ENCODE assay signal across 1 cellular context in genomic region chr3:170699158-170700053, GRCh38.
TF ChIP-seq lines count a peak whose summit lies in the region.

No MANE protein-coding gene starts in this region.

TF ChIP-seq in K562, 482 proteins besides CTCF, POLR2A, EP300 and RAD21 (continued from another document and continues in another):
- TF ChIP-seq THRA (IDR thresholded peaks at IDR 0.05) (no peak), POLR2B (IDR thresholded peaks at IDR 0.05; ENCODE audit: low read depth, partially characterized antibody) (peak; percentile 41), NR3C1 (CRISPR knock-in tag; IDR thresholded peaks at IDR 0.05) (no peak), MXI1 (IDR thresholded peaks at IDR 0.05; ENCODE audit: low read depth, low read length) (no peak), ZNF140 (CRISPR knock-in tag; IDR thresholded peaks at IDR 0.05) (no peak), TEAD4 (IDR thresholded peaks at IDR 0.05; ENCODE audit: low read length) (0 out of 2 replicates have a peak, but pooled peaks have one; percentile 22), TEAD4 (CRISPR knock-in tag; IDR thresholded peaks at IDR 0.05; ENCODE audit: borderline replicate concordance) (no peak), MECOM (CRISPR knock-in tag; IDR thresholded peaks at IDR 0.05) (peak; percentile 74; the same call in 1 of the 2 replicates), RERE (CRISPR knock-in tag; IDR thresholded peaks at IDR 0.05; ENCODE audit: borderline replicate concordance) (no peak), CTCFL (IDR thresholded peaks at IDR 0.05; ENCODE audit: borderline replicate concordance, insufficient read depth, low read depth, low read length, poor library complexity, severe bottlenecking) (no peak), MCM5 (IDR thresholded peaks at IDR 0.05; ENCODE audit: low read depth) (no peak), TSC22D4 (tag; IDR thresholded peaks at IDR 0.05) (no peak), ETV5 (CRISPR knock-in tag; IDR thresholded peaks at IDR 0.05; ENCODE audit: low read depth) (no peak), GTF2F1 (IDR thresholded peaks at IDR 0.05; ENCODE audit: low read depth, low read length) (no peak), GTF2B (IDR thresholded peaks at IDR 0.05; ENCODE audit: extremely low read depth, insufficient read length) (no peak), MAZ (CRISPR knock-in tag; conservative IDR thresholded peaks at IDR 0.05 in 1 of 2, IDR thresholded peaks at IDR 0.05 in 1 of 2) (peak in 1 of 2 experiments; percentile 47; a peak in 1 of 4 replicates), ZNF77 (CRISPR knock-in tag; IDR thresholded peaks at IDR 0.05) (no peak), CBX1 (IDR thresholded peaks at IDR 0.05; ENCODE audit: low read depth) (no peak), ZNF239 (CRISPR knock-in tag; IDR thresholded peaks at IDR 0.05) (0 out of 2 replicates have a peak, but pooled peaks have one; percentile 4), FUS (optimal IDR thresholded peaks at IDR 0.05; ENCODE audit: low read depth, low read length) (no peak), CBX5 (IDR thresholded peaks at IDR 0.05; ENCODE audit: borderline replicate concordance, low read depth) (no peak), ELF2 (CRISPR knock-in tag; IDR thresholded peaks at IDR 0.05) (no peak), ZNF347 (CRISPR knock-in tag; IDR thresholded peaks at IDR 0.05; ENCODE audit: low read depth) (no peak), KDM2B (CRISPR knock-in tag; IDR thresholded peaks at IDR 0.05) (no peak), CBFA2T3 (IDR thresholded peaks at IDR 0.05) (peak; percentile 45), PHF21A (IDR thresholded peaks at IDR 0.05; ENCODE audit: borderline replicate concordance, low read depth) (no peak), ARID4B (CRISPR knock-in tag; IDR thresholded peaks at IDR 0.05) (no peak), HES1 (IDR thresholded peaks at IDR 0.05; ENCODE audit: low read depth) (no peak), HBP1 (CRISPR knock-in tag; IDR thresholded peaks at IDR 0.05) (peak; percentile 96), GATA2 (CRISPR knock-in tag; IDR thresholded peaks at IDR 0.05) (no peak), ZNF133 (CRISPR knock-in tag; IDR thresholded peaks at IDR 0.05) (no peak), CEBPG (CRISPR knock-in tag; IDR thresholded peaks at IDR 0.05) (peak; percentile 87), CEBPG (tag; conservative IDR thresholded peaks at IDR 0.05 in 1 of 2, IDR thresholded peaks at IDR 0.05 in 1 of 2) (peak; percentile 94 to 97), HEY1 (CRISPR knock-in tag; IDR thresholded peaks at IDR 0.05; ENCODE audit: borderline replicate concordance) (peak; percentile 58; the same call in 1 of the 2 replicates), DIDO1 (tag; IDR thresholded peaks at IDR 0.05; ENCODE audit: low read depth) (peak; percentile 46; the same call in 1 of the 2 replicates), BCOR (IDR thresholded peaks at IDR 0.05) (no peak), ZNF444 (CRISPR knock-in tag; IDR thresholded peaks at IDR 0.05) (no peak), E2F5 (CRISPR knock-in tag; IDR thresholded peaks at IDR 0.05) (no peak), NR4A1 (CRISPR knock-in tag; IDR thresholded peaks at IDR 0.05) (no peak), NR4A1 (tag; IDR thresholded peaks at IDR 0.05) (peak; percentile 73), ZNF830 (CRISPR knock-in tag; IDR thresholded peaks at IDR 0.05) (peak; percentile 76; the same call in 1 of the 2 replicates), STAG1 (CRISPR knock-in tag; IDR thresholded peaks at IDR 0.05; ENCODE audit: borderline replicate concordance) (no peak), EGR1 (conservative IDR thresholded peaks at IDR 0.05) (peak; percentile 51), ZNF79 (CRISPR knock-in tag; IDR thresholded peaks at IDR 0.05; ENCODE audit: low read depth) (no peak), SIN3B (IDR thresholded peaks at IDR 0.05; ENCODE audit: low read depth) (no peak), SETDB1 (IDR thresholded peaks at IDR 0.05; ENCODE audit: low read length) (no peak)
